In the genomic region with DNA sequence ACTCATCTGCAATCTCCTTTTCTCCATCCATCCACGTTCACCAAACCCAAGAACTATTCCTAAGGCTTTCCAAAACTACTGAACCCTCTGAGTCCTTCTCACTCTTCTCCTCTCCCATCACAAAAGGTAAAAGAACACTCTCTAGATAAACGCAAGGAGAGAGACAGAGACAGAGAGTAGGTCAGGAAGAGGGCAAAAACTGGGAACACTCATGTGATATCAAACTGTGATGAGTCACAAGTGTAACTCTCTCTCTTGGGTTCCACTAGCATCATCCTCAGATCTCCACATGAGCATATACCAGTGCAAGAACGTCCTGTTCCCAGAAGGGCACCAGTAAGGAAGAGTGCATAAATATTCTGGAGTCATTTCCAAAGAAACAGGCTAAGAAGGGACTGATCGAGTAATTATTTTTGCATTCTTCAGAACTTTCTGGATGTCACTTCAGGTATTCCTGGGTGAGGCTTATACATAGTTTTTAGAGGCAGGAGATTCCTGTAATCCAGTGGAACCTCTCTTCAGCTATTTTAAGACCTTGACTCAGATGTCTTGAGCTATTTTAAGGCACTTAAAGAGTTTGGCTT, we compare ENCODE assay signal across 13 cellular contexts. TPM values are rescaled to one million over a fixed set of nuclear protein-coding genes. Genes with fewer than 3 reads are reported as not detected.
A peak's percentile ranks its signal among the peaks of the same experiment; 100 is the strongest.
DNase-seq lines count a peak whose midpoint lies in the region; TF ChIP-seq lines count a peak whose summit lies in the region.
"Had no signal": no experiment of that assay in that cellular context is flagged by ENCODE, and none has a peak within 500 bp of the region (broad histone marks: within the 10 kb centered on the region; RNA-seq: fewer than 3 reads in every experiment).

No MANE protein-coding gene starts in this region.

- peaks cover 1 to 5% (median 4%) of the 10 kb centered on the region in 3 donors for H3K27me3 Mint-ChIP-seq in immature natural killer cell (ENCODE audit: low read depth in 3 of 3)
- H3K27me3 Mint-ChIP-seq: activated naive CD4-positive, alpha-beta T cell treated with anti-CD3 and anti-CD28 coated beads, Interleukin-2, amount 50 U/mL, for 24 hours had no signal

- in situ Hi-C loops in mammary epithelial cell (cut with MboI; ENCODE audit: low sequenced_read_pairs in 2 of 2) = no loop called here

- H4K20me1 ChIP-seq in mammary epithelial cell (ENCODE audit: insufficient read depth, low read length) = no peaks in the 10 kb centered on the region

- H3K9ac ChIP-seq in mammary epithelial cell (ENCODE audit: insufficient read depth, low read length) = no peak overlapping the region

- H3K27ac Mint-ChIP-seq in immature natural killer cell = no peak overlapping the region
- H3K27ac Mint-ChIP-seq: activated naive CD4-positive, alpha-beta T cell treated with anti-CD3 and anti-CD28 coated beads, Interleukin-2, amount 50 U/mL, for 24 hours had no signal

- H3K9me3 Mint-ChIP-seq in immature natural killer cell = peaks cover 0 to 2% (median 0%) of the 10 kb centered on the region in 6 donors
- H3K9me3 Mint-ChIP-seq: activated naive CD4-positive, alpha-beta T cell treated with anti-CD3 and anti-CD28 coated beads, Interleukin-2, amount 50 U/mL, for 24 hours had no signal

- H3K4me3 Mint-ChIP-seq in immature natural killer cell = no peak overlapping the region
- H3K4me3 Mint-ChIP-seq: activated naive CD4-positive, alpha-beta T cell treated with anti-CD3 and anti-CD28 coated beads, Interleukin-2, amount 50 U/mL, for 24 hours had no signal

- no peaks in the 10 kb centered on the region for H3K9me3 ChIP-seq in mammary epithelial cell (replicated peaks; ENCODE audit: insufficient read depth, low read length)
- H3K9me3 ChIP-seq: BE2C, pancreas, thoracic aorta had no signal

- no TSS peak for BruUV-seq in mammary epithelial cell (replicated peaks; lab: Mats Ljungman, UMichigan)

- no peak overlapping the region for H3K27ac ChIP-seq in mammary epithelial cell (ENCODE audit: insufficient read depth, low read depth, low read length)
- H3K27ac ChIP-seq: pancreas, thoracic aorta had no signal

- peaks cover 24% of the 10 kb centered on the region for H3K4me1 ChIP-seq in mammary epithelial cell (ENCODE audit: insufficient read depth, low read length)

- DNase-seq in LHCN-M2 (ENCODE audit: low read depth) = peak; percentile 91
- peak; percentile 39 for DNase-seq in mammary epithelial cell
- peak; percentile 42 for DNase-seq in foreskin melanocyte
- peak; percentile 84 for DNase-seq in smooth muscle cell of the brain vasculature (ENCODE audit: low read depth, low spot score)
- no peak for DNase-seq in immature natural killer cell
- DNase-seq in NCI-H146 (lab: John Stamatoyannopoulos, UW) = no peak
- no peak for DNase-seq in activated T-cell treated with anti-CD3 and anti-CD28 coated beads, Interleukin-2, amount 50 U/mL, for 1 hour
- DNase-seq: BE2C, KBM-7, pancreas had no signal

- TF ChIP-seq CTCF in mammary epithelial cell (conservative IDR thresholded peaks at IDR 0.05 in 1 of 2, IDR thresholded peaks at IDR 0.05 in 1 of 2; ENCODE audit: extremely low read depth in 1 of 2, insufficient read depth in 1 of 2, low read depth in 1 of 2, low read length in 2 of 2) = no peak

- H3K27me3 ChIP-seq in mammary epithelial cell (ENCODE audit: insufficient read depth, low read length) = no peaks in the 10 kb centered on the region
- H3K27me3 ChIP-seq: BE2C, pancreas had no signal

- intact Hi-C loops in mammary epithelial cell (cut with micrococcal nuclease) = no loop called here

- H3K4me1 Mint-ChIP-seq in immature natural killer cell = no peaks in the 10 kb centered on the region
- H3K4me1 Mint-ChIP-seq: activated naive CD4-positive, alpha-beta T cell treated with anti-CD3 and anti-CD28 coated beads, Interleukin-2, amount 50 U/mL, for 24 hours had no signal

- H2AFZ ChIP-seq in mammary epithelial cell (ENCODE audit: low read depth, low read length) = peak overlapping the region; percentile 35

- no peaks in the 10 kb centered on the region for H3K36me3 ChIP-seq in mammary epithelial cell (ENCODE audit: insufficient read depth, low read length)
- H3K36me3 ChIP-seq: BE2C, pancreas, thoracic aorta had no signal

- CTCF ChIA-PET in mammary epithelial cell (lab: Charles Lee; ENCODE audit: low non-redundant PET) = no interaction called here

- no peaks in the 10 kb centered on the region for H3K36me3 Mint-ChIP-seq in immature natural killer cell
- H3K36me3 Mint-ChIP-seq: activated naive CD4-positive, alpha-beta T cell treated with anti-CD3 and anti-CD28 coated beads, Interleukin-2, amount 50 U/mL, for 24 hours had no signal

- H3K4me3 ChIP-seq in mammary epithelial cell (replicated peaks in 1 of 3; ENCODE audit: insufficient read depth in 1 of 3, low read depth in 2 of 3, low read length in 3 of 3) = no peak overlapping the region
- H3K4me3 ChIP-seq: pancreas, smooth muscle cell, thoracic aorta had no signal

- H3K4me2 ChIP-seq in mammary epithelial cell (ENCODE audit: insufficient read depth, low read depth, low read length) = no peak overlapping the region
- H3K4me2 ChIP-seq: smooth muscle cell had no signal

- dilution Hi-C loops in mammary epithelial cell (cut with HindIII; ENCODE audit: low sequenced_read_pairs) = no loop called here

- no peaks in the 10 kb centered on the region for H3K79me2 ChIP-seq in mammary epithelial cell (ENCODE audit: insufficient read depth, low read length)

- 67% methylated on average over 4 of the region's 4 CpGs for WGBS in mammary epithelial cell (ENCODE audit: low coverage, missing lambda C conversion rate)

RNA-seq across cellular contexts. Expression of gene STXBP5, which starts 47.3 kb away (rescaled TPM):
- total RNA-seq in LHCN-M2 (2014; rRNA removed) = 28.0 and 34.8 TPM in 2 replicates
- 9.9 TPM for polyA plus RNA-seq in LHCN-M2 (2012)
- total RNA-seq in mammary epithelial cell = 10 to 100 TPM; 31.4 to 42.0 TPM
- polyA plus RNA-seq in mammary epithelial cell = 19.0 TPM
- 47.1 TPM for polyA minus RNA-seq in mammary epithelial cell
- 1 to 10 TPM; 2.9 to 5.4 (median 3.1) TPM for polyA plus RNA-seq in immature natural killer cell

Comparison
In these comparisons a context has a peak if more than half of its experiments do, and no peak if none do; other contexts are left out.
1. DNase-seq: peak in LHCN-M2 (single experiment), mammary epithelial cell (single experiment), foreskin melanocyte (single experiment) and smooth muscle cell of the brain vasculature (single experiment); none in immature natural killer cell (0 of 3), NCI-H146 (single experiment) and activated T-cell treated with anti-CD3 and anti-CD28 coated beads, Interleukin-2, amount 50 U/mL, for 1 hour (single experiment).